ENCODE assay signal across 10 cellular contexts in the genomic region with DNA sequence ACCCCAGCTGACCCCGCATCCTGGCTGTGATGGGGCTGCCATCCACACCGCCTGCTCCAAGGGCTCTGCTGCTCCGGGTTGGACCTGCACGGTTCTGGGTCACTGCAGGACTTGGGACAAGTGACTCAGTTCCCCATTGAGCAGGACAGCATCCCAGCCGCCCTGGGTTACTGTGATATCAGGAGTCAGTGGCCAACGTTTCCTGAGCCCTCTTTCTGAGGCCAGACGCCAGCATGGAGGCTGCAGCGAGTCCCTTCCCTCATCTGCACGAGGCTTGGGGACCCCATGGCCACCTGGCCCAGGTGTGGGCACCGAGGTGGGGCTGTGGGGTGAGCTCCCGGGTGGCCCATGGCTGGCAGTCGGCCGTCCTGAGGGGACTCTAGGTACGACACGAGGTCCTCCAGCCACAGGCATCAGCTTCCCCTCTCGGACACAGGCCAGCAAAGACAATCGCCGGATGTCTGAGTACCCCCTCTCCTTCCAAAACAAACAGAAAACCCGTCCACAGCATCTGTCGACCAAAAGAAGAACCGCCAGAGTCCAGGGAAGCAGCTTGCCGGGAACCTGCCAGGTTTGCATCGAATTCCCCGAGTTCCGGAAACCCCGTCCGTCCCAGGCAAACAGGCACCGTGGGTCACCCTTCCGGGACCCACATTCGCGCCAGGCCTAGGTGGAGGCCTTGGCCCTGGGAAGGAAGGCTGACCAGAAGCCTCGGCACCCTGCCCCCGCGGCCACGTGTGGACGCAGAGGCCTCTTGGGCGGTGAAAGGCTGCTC.
A peak's percentile ranks its signal among the peaks of the same experiment; 100 is the strongest.
DNase-seq lines count a peak whose midpoint lies in the region; ATAC-seq and TF ChIP-seq lines count a peak whose summit lies in the region.
"Had no signal": no experiment of that assay in that cellular context is flagged by ENCODE, and none has a peak within 500 bp of the region (broad histone marks: within the 10 kb centered on the region; RNA-seq: fewer than 3 reads in every experiment).

No MANE protein-coding gene starts in this region.

- no peak overlapping the region for H3K4me3 Mint-ChIP-seq in GM23338
- peak overlapping the region; percentile 13 for H3K4me3 Mint-ChIP-seq in central memory CD8-positive, alpha-beta T cell

- H3K4me1 Mint-ChIP-seq in GM23338 = peaks cover 3% of the 10 kb centered on the region; the same call in 2 of the 3 replicates
- peaks cover 13% of the 10 kb centered on the region for H3K4me1 Mint-ChIP-seq in central memory CD8-positive, alpha-beta T cell

- H3K9me2 ChIP-seq in GM23338 (ENCODE audit: insufficient read depth) = no peaks in the 10 kb centered on the region

- no peaks in the 10 kb centered on the region for H3K36me3 Mint-ChIP-seq in GM23338 (ENCODE audit: low read depth)
- peaks cover 2% of the 10 kb centered on the region for H3K36me3 Mint-ChIP-seq in central memory CD8-positive, alpha-beta T cell (ENCODE audit: insufficient read depth)
- H3K36me3 Mint-ChIP-seq: natural killer cell had no signal

- H3K27me3 ChIP-seq in GM23338 (ENCODE audit: insufficient read depth) (no peaks in the 10 kb centered on the region), layer of hippocampus (ENCODE audit: control insufficient read depth, insufficient read depth, low read length) (no peaks in the 10 kb centered on the region)

- H3F3A ChIP-seq in GM23338 (replicated peaks; ENCODE audit: low read depth) = no peaks in the 10 kb centered on the region

- H3K4me2 ChIP-seq in GM23338 = no peak overlapping the region

- no peak overlapping the region for H3K27ac ChIP-seq in GM23338 (ENCODE audit: low read depth)
- H3K27ac ChIP-seq in layer of hippocampus (ENCODE audit: low read depth, low read length) = peak overlapping the region; percentile 0

- H3K79me2 ChIP-seq in GM23338 (replicated peaks; ENCODE audit: insufficient read depth) = no peaks in the 10 kb centered on the region

- H2AFZ ChIP-seq in GM23338 = no peak overlapping the region

- H3K4me1 ChIP-seq in GM23338 (ENCODE audit: insufficient read depth) = no peaks in the 10 kb centered on the region

- H3K27ac Mint-ChIP-seq in GM23338 = no peak overlapping the region
- no peak overlapping the region for H3K27ac Mint-ChIP-seq in central memory CD8-positive, alpha-beta T cell (ENCODE audit: low read depth)
- H3K27ac Mint-ChIP-seq: natural killer cell had no signal

- H3K9me3 Mint-ChIP-seq in GM23338 = no peaks in the 10 kb centered on the region; the same call in 2 of the 3 replicates
- no peaks in the 10 kb centered on the region for H3K9me3 Mint-ChIP-seq in central memory CD8-positive, alpha-beta T cell
- H3K9me3 Mint-ChIP-seq: natural killer cell had no signal

- DNase-seq in GM23338 (ENCODE audit: low spot score) = peak; percentile 27
- DNase-seq in central memory CD8-positive, alpha-beta T cell (ENCODE audit: low spot score in 2 of 2) = no peak
- DNase-seq in sciatic nerve (ENCODE audit: low spot score) = no peak
- DNase-seq: GDM1 had no signal

- H3K27me3 Mint-ChIP-seq in GM23338 (ENCODE audit: insufficient read depth, low read depth, poor library complexity) = peaks cover 6% of the 10 kb centered on the region
- peaks cover 13% of the 10 kb centered on the region for H3K27me3 Mint-ChIP-seq in central memory CD8-positive, alpha-beta T cell

- intact Hi-C loops in sciatic nerve (cut with DNase I) = no loop called here

- ATAC-seq in GM23338 (peak; percentile 25), sciatic nerve (peak; percentile 76), GM21526 (IDR thresholded peaks at IDR 0.05; ENCODE audit: low FRiP score, unreplicated experiment) (no peak), GM18907 (IDR thresholded peaks at IDR 0.05; ENCODE audit: unreplicated experiment) (no peak), HG02759 (IDR thresholded peaks at IDR 0.05; ENCODE audit: unreplicated experiment) (no peak), HG02938 (IDR thresholded peaks at IDR 0.05; ENCODE audit: unreplicated experiment) (no peak)
- no peak for ATAC-seq in central memory CD8-positive, alpha-beta T cell (replicated peaks; ENCODE audit: extremely low read depth, poor library complexity, severe bottlenecking)

- H3K36me3 ChIP-seq in GM23338 (ENCODE audit: insufficient read depth) = no peaks in the 10 kb centered on the region

- no peak overlapping the region for H3K4me3 ChIP-seq in GM23338

- H4K20me1 ChIP-seq in GM23338 (replicated peaks; ENCODE audit: insufficient read depth) = no peaks in the 10 kb centered on the region

- TF ChIP-seq CTCF in GM23338 (conservative IDR thresholded peaks at IDR 0.05; ENCODE audit: low read depth in 2 of 2) = no peak

TF ChIP-seq in GM23338, 12 proteins besides CTCF, POLR2A, EP300 and RAD21 (continues in another document):
- TF ChIP-seq ZNF114 (CRISPR knock-in tag; IDR thresholded peaks at IDR 0.05) = no peak
- no peak for TF ChIP-seq NANOG (IDR thresholded peaks at IDR 0.05; ENCODE audit: borderline replicate concordance)
- TF ChIP-seq, protein P1, sequence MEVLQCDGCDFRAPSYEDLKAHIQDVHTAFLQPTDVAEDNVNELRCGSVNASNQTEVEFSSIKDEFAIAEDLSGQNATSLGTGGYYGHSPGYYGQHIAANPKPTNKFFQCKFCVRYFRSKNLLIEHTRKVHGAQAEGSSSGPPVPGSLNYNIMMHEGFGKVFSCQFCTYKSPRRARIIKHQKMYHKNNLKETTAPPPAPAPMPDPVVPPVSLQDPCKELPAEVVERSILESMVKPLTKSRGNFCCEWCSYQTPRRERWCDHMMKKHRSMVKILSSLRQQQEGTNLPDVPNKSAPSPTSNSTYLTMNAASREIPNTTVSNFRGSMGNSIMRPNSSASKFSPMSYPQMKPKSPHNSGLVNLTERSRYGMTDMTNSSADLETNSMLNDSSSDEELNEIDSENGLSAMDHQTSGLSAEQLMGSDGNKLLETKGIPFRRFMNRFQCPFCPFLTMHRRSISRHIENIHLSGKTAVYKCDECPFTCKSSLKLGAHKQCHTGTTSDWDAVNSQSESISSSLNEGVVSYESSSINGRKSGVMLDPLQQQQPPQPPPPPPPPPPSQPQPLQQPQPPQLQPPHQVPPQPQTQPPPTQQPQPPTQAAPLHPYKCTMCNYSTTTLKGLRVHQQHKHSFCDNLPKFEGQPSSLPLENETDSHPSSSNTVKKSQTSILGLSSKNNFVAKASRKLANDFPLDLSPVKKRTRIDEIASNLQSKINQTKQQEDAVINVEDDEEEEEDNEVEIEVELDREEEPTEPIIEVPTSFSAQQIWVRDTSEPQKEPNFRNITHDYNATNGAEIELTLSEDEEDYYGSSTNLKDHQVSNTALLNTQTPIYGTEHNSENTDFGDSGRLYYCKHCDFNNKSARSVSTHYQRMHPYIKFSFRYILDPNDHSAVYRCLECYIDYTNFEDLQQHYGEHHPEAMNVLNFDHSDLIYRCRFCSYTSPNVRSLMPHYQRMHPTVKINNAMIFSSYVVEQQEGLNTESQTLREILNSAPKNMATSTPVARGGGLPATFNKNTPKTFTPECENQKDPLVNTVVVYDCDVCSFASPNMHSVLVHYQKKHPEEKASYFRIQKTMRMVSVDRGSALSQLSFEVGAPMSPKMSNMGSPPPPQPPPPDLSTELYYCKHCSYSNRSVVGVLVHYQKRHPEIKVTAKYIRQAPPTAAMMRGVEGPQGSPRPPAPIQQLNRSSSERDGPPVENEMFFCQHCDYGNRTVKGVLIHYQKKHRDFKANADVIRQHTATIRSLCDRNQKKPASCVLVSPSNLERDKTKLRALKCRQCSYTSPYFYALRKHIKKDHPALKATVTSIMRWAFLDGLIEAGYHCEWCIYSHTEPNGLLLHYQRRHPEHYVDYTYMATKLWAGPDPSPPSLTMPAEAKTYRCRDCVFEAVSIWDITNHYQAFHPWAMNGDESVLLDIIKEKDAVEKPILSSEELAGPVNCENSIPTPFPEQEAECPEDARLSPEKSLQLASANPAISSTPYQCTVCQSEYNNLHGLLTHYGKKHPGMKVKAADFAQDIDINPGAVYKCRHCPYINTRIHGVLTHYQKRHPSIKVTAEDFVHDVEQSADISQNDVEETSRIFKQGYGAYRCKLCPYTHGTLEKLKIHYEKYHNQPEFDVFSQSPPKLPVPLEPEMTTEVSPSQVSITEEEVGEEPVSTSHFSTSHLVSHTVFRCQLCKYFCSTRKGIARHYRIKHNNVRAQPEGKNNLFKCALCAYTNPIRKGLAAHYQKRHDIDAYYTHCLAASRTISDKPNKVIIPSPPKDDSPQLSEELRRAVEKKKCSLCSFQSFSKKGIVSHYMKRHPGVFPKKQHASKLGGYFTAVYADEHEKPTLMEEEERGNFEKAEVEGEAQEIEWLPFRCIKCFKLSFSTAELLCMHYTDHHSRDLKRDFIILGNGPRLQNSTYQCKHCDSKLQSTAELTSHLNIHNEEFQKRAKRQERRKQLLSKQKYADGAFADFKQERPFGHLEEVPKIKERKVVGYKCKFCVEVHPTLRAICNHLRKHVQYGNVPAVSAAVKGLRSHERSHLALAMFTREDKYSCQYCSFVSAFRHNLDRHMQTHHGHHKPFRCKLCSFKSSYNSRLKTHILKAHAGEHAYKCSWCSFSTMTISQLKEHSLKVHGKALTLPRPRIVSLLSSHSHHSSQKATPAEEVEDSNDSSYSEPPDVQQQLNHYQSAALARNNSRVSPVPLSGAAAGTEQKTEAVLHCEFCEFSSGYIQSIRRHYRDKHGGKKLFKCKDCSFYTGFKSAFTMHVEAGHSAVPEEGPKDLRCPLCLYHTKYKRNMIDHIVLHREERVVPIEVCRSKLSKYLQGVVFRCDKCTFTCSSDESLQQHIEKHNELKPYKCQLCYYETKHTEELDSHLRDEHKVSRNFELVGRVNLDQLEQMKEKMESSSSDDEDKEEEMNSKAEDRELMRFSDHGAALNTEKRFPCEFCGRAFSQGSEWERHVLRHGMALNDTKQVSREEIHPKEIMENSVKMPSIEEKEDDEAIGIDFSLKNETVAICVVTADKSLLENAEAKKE (CRISPR knock-in tag; IDR thresholded peaks at IDR 0.05) = no peak
- TF ChIP-seq, protein P2, sequence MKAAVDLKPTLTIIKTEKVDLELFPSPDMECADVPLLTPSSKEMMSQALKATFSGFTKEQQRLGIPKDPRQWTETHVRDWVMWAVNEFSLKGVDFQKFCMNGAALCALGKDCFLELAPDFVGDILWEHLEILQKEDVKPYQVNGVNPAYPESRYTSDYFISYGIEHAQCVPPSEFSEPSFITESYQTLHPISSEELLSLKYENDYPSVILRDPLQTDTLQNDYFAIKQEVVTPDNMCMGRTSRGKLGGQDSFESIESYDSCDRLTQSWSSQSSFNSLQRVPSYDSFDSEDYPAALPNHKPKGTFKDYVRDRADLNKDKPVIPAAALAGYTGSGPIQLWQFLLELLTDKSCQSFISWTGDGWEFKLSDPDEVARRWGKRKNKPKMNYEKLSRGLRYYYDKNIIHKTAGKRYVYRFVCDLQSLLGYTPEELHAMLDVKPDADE (IDR thresholded peaks at IDR 0.05) = no peak
- no peak for TF ChIP-seq POLR2AphosphoS5 (IDR thresholded peaks at IDR 0.05; ENCODE audit: low read depth)
- no peak for TF ChIP-seq JUNB (IDR thresholded peaks at IDR 0.05; ENCODE audit: unreplicated experiment)
- no peak for TF ChIP-seq ZNF331 (CRISPR knock-in tag; IDR thresholded peaks at IDR 0.05; ENCODE audit: low read depth)

Comparison
In these comparisons a context has a peak if more than half of its experiments do, and no peak if none do; other contexts are left out.
1. ATAC-seq: peak in GM23338 (single experiment) and sciatic nerve (single experiment); none in central memory CD8-positive, alpha-beta T cell (single experiment), GM21526 (single experiment), GM18907 (single experiment), HG02759 (single experiment) and HG02938 (single experiment).